ENCODE assay signal across 19 cellular contexts in the genomic region with DNA sequence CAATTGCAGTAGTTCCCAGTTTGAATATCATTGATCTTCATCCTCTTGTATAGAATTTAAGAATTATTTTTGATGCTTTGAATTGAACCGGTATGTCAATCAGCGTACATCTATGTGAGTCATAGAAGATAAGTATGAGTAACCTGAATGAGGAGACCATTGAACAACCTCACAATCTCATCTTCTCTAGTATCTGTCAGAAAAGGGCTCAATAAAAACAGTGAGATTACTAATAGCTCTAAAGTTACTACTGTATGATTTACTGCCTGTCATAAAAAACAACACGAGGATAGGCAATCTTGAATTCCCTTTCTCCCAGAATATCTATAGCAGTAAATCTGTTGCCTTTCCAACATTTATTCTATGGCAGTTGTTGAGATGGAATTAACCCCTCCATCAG. TPM values are rescaled to one million over a fixed set of nuclear protein-coding genes. Genes with fewer than 3 reads are reported as not detected.
DNase-seq lines count a peak whose midpoint lies in the region; ATAC-seq, FAIRE-seq and TF ChIP-seq lines count a peak whose summit lies in the region.
"Had no signal": no experiment of that assay in that cellular context is flagged by ENCODE, and none has a peak within 500 bp of the region (broad histone marks: within the 10 kb centered on the region; RNA-seq: fewer than 3 reads in every experiment).

No MANE protein-coding gene starts in this region.

- H3F3A ChIP-seq in SK-N-SH (replicated peaks; ENCODE audit: insufficient read depth), result no peaks in the 10 kb centered on the region

- no peaks in the 10 kb centered on the region for H4K20me1 ChIP-seq in SK-N-SH (ENCODE audit: insufficient read depth)

- no peak overlapping the region for H3K4me3 ChIP-seq in RWPE2 (ENCODE audit: severe bottlenecking)
- H3K4me3 ChIP-seq in MG63, result no peak overlapping the region
- no peak overlapping the region for H3K4me3 ChIP-seq in brain microvascular endothelial cell (ENCODE audit: low read depth, low read length)
- no peak overlapping the region for H3K4me3 ChIP-seq in SK-N-SH (ENCODE audit: low read depth in 2 of 2, low read length in 1 of 2)
- H3K4me3 ChIP-seq: HAP-1 had no signal

- H3K4me2 ChIP-seq in SK-N-SH, result no peak overlapping the region

- H3K79me2 ChIP-seq in SK-N-SH (ENCODE audit: insufficient read depth), result no peaks in the 10 kb centered on the region

- H3K36me3 ChIP-seq in RWPE2 (ENCODE audit: low read depth), result no peaks in the 10 kb centered on the region
- no peaks in the 10 kb centered on the region for H3K36me3 ChIP-seq in MG63
- H3K36me3 ChIP-seq in brain microvascular endothelial cell (replicated peaks), result no peaks in the 10 kb centered on the region
- H3K36me3 ChIP-seq in SK-N-SH (replicated peaks in 1 of 2; ENCODE audit: control insufficient read depth in 1 of 2, insufficient read depth in 2 of 2, low read length in 1 of 2), result no peaks in the 10 kb centered on the region
- H3K36me3 ChIP-seq: BE2C, HAP-1 had no signal

- CTCF ChIA-PET in SK-N-SH (lab: Yijun Ruan, JAX), result no interaction called here

- no peak for TF ChIP-seq RAD21 in SK-N-SH (IDR thresholded peaks at IDR 0.05; ENCODE audit: low read length)

- no peak overlapping the region for H3K9ac ChIP-seq in SK-N-SH

- TF ChIP-seq EP300 in SK-N-SH (IDR thresholded peaks at IDR 0.05; ENCODE audit: borderline replicate concordance in 1 of 2, low read depth in 1 of 2, low read length in 1 of 2), result no peak

- H3K27me3 ChIP-seq in RWPE2 (ENCODE audit: insufficient read depth, poor library complexity, severe bottlenecking) (no peaks in the 10 kb centered on the region), MG63 (no peaks in the 10 kb centered on the region), brain microvascular endothelial cell (replicated peaks) (no peaks in the 10 kb centered on the region), SK-N-SH (ENCODE audit: insufficient read depth) (peaks cover 6% of the 10 kb centered on the region; the same call in 1 of the 2 replicates)
- H3K27me3 ChIP-seq: BE2C had no signal

- no peak overlapping the region for H2AFZ ChIP-seq in SK-N-SH (ENCODE audit: low read depth)

- peak; percentile 73 for ATAC-seq in RWPE2 (ENCODE audit: low read depth)

- H3K9me3 ChIP-seq in RWPE2 (ENCODE audit: severe bottlenecking), result no peaks in the 10 kb centered on the region
- no peaks in the 10 kb centered on the region for H3K9me3 ChIP-seq in MG63
- no peaks in the 10 kb centered on the region for H3K9me3 ChIP-seq in SK-N-SH
- H3K9me3 ChIP-seq: BE2C, HAP-1 had no signal

- POLR2A ChIA-PET in SK-N-SH (lab: Yijun Ruan, JAX), result no interaction called here

- H3K9me2 ChIP-seq in SK-N-SH, result no peaks in the 10 kb centered on the region

- TF ChIP-seq CTCF in RWPE2 (IDR thresholded peaks at IDR 0.05; ENCODE audit: poor library complexity, severe bottlenecking) (no peak), brain microvascular endothelial cell (IDR thresholded peaks at IDR 0.05; ENCODE audit: low read depth, low read length, missing control alignments) (no peak), SK-N-SH (IDR thresholded peaks at IDR 0.05) (no peak)

- peaks cover 35% of the 10 kb centered on the region for H3K4me1 ChIP-seq in RWPE2 (ENCODE audit: insufficient read depth, poor library complexity, severe bottlenecking)
- H3K4me1 ChIP-seq in SK-N-SH (ENCODE audit: control insufficient read depth in 1 of 2, insufficient read depth in 2 of 2, low read depth in 1 of 2, low read length in 1 of 2), result peaks cover 0 to 4% of the 10 kb centered on the region in 2 experiments; a peak in 2 of 4 replicates

- in situ Hi-C loops in brain microvascular endothelial cell (cut with HindIII; ENCODE audit: low pct_ligation_motif_present, low sequenced_read_pairs), result no loop called here

- 60% methylated on average over 3 of the region's 3 CpGs for WGBS in SK-N-SH (ENCODE audit: low lambda C conversion rate)

- FAIRE-seq in HTR-8/SVneo (lab: Jason Lieb, UNC), result no peak
- FAIRE-seq in urothelium cell line (lab: Jason Lieb, UNC), result peak; percentile 13
- FAIRE-seq: A204.1, GM19239, H1 had no signal

- peak; percentile 38 for DNase-seq in ELR (ENCODE audit: low read depth)
- peak; percentile 43 for DNase-seq in HTR-8/SVneo (ENCODE audit: insufficient read length, low spot score)
- DNase-seq in RWPE2 (ENCODE audit: low spot score), result no peak
- DNase-seq in urothelium cell line (ENCODE audit: low spot score), result no peak
- no peak for DNase-seq in MG63
- no peak for DNase-seq in brain microvascular endothelial cell
- no peak for DNase-seq in SK-N-SH
- DNase-seq: BE2C; CD4-positive, alpha-beta memory T cell; DND-41; GF-D8 had no signal

- H3K27ac ChIP-seq in RWPE2 (ENCODE audit: poor library complexity, severe bottlenecking), result peak overlapping the region; percentile 79
- H3K27ac ChIP-seq in brain microvascular endothelial cell, result no peak overlapping the region
- H3K27ac ChIP-seq in SK-N-SH (ENCODE audit: low read depth in 2 of 2, low read length in 1 of 2), result no peak overlapping the region
- H3K27ac ChIP-seq: C4-2B had no signal

TF ChIP-seq in SK-N-SH, 30 proteins besides CTCF, POLR2A, EP300 and RAD21:
- TF ChIP-seq FOSL2 (IDR thresholded peaks at IDR 0.05; ENCODE audit: borderline replicate concordance, low read depth) (no peak), GABPA (IDR thresholded peaks at IDR 0.05; ENCODE audit: low read depth) (no peak), TEAD4 (IDR thresholded peaks at IDR 0.05; ENCODE audit: borderline replicate concordance, insufficient read depth) (no peak), RFX5 (IDR thresholded peaks at IDR 0.05; ENCODE audit: low read length) (no peak), GATA2 (CRISPR knock-in tag; IDR thresholded peaks at IDR 0.05) (no peak), EZH2phosphoT487 (IDR thresholded peaks at IDR 0.05; ENCODE audit: borderline replicate concordance, low read depth) (no peak), SIN3A (IDR thresholded peaks at IDR 0.05; ENCODE audit: borderline replicate concordance, low read depth, low read length) (no peak)
- TF ChIP-seq, protein P1, sequence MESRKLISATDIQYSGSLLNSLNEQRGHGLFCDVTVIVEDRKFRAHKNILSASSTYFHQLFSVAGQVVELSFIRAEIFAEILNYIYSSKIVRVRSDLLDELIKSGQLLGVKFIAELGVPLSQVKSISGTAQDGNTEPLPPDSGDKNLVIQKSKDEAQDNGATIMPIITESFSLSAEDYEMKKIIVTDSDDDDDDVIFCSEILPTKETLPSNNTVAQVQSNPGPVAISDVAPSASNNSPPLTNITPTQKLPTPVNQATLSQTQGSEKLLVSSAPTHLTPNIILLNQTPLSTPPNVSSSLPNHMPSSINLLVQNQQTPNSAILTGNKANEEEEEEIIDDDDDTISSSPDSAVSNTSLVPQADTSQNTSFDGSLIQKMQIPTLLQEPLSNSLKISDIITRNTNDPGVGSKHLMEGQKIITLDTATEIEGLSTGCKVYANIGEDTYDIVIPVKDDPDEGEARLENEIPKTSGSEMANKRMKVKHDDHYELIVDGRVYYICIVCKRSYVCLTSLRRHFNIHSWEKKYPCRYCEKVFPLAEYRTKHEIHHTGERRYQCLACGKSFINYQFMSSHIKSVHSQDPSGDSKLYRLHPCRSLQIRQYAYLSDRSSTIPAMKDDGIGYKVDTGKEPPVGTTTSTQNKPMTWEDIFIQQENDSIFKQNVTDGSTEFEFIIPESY (IDR thresholded peaks at IDR 0.05; ENCODE audit: borderline replicate concordance, low read depth), result no peak

RNA-seq across cellular contexts. Expression of gene PHOX2B, which starts 36.1 kb away (rescaled TPM):
- total RNA-seq in MG63 (2014; rRNA removed; shearing (Covaris generic); ENCODE audit: low replicate concordance), result not detected in 2 replicates
- 0.95 and 2.2 TPM in 2 replicates for polyA plus RNA-seq in SK-N-SH (2012; rRNA removed)
- polyA plus RNA-seq in SK-N-SH (2012; cell fraction: cytosol; rRNA removed), result 2.2 and 4.3 TPM in 2 replicates
- polyA plus RNA-seq in SK-N-SH (2012; cell fraction: nucleus; rRNA removed), result 0.93 and 2.3 TPM in 2 replicates
- total RNA-seq: CD4-positive, alpha-beta memory T cell; H1; HT-29 had no signal
- polyA plus RNA-seq: AG04450; CD4-positive, alpha-beta memory T cell; H1; IgD-negative memory B cell had no signal

Comparison
In these comparisons a context has a peak if more than half of its experiments do, and no peak if none do; other contexts are left out.
1. DNase-seq: peak in ELR (single experiment) and HTR-8/SVneo (single experiment); none in RWPE2 (single experiment), urothelium cell line (single experiment), MG63 (single experiment), brain microvascular endothelial cell (single experiment) and SK-N-SH (single experiment).